10 cellular contexts compared by ENCODE assay signal in the genomic region with DNA sequence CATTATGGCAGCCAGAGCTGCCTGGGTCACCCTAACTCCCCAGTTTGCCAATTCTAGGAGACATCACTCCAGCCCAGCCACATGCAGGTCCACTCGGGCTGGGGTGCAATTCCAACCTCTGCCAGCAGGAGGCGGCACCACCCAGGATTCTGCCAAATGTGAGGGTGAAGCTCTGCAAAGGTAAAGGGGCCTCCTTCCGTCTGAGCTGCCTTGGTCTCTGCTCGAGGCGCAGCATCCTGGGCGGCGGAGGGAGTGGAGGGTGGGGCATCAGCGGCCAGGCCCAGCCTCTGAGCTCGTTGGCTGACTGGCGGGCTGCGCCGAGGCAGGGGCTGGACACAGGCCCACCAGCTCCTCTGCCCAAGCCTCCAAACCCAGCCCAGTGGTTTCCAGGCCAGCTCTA.
DNase-seq lines count a peak whose midpoint lies in the region; ATAC-seq and TF ChIP-seq lines count a peak whose summit lies in the region.
"Had no signal": no experiment of that assay in that cellular context is flagged by ENCODE, and none has a peak within 500 bp of the region (broad histone marks: within the 10 kb centered on the region; RNA-seq: fewer than 3 reads in every experiment).

No MANE protein-coding gene starts in this region.

- DNase-seq in DND-41 = peak; percentile 50
- DNase-seq in T follicular helper cell (ENCODE audit: low read depth) = peak; percentile 15
- peak; percentile 16 for DNase-seq in effector CD8-positive, alpha-beta T cell (lab: John Stamatoyannopoulos, UW)
- no peak for DNase-seq in gastrocnemius medialis
- no peak for DNase-seq in kidney tubule cell (ENCODE audit: low spot score)
- no peak for DNase-seq in DMS53 (lab: John Stamatoyannopoulos, UW)
- DNase-seq in HK-2 (ENCODE audit: unreplicated experiment) = no peak
- DNase-seq: NCI-H2107 had no signal

- no peak overlapping the region for H3K9ac ChIP-seq in DND-41 (ENCODE audit: low read depth, low read length)

- H3K4me3 ChIP-seq in DND-41 (ENCODE audit: low read depth in 1 of 2, low read length in 2 of 2) (no peak overlapping the region), gastrocnemius medialis (no peak overlapping the region)

- H3K4me1 ChIP-seq in DND-41 (ENCODE audit: insufficient read depth, low read length) (no peaks in the 10 kb centered on the region), gastrocnemius medialis (no peaks in the 10 kb centered on the region)

- no peak overlapping the region for H2AFZ ChIP-seq in DND-41 (ENCODE audit: low read depth, low read length)

- intact Hi-C loops in gastrocnemius medialis (cut with DNase I; ENCODE audit: low total_unique reads) = no loop called here

- no peak overlapping the region for H3K27ac ChIP-seq in DND-41 (ENCODE audit: low read length)
- no peak overlapping the region for H3K27ac ChIP-seq in gastrocnemius medialis

- TF ChIP-seq POLR2A in gastrocnemius medialis (IDR thresholded peaks at IDR 0.05) = no peak

- in situ Hi-C loops in gastrocnemius medialis (cut with MboI; ENCODE audit: low sequenced_read_pairs in 4 of 4) = no loop called here

- H3K4me2 ChIP-seq in DND-41 (ENCODE audit: insufficient read depth, low read length) = no peak overlapping the region

- no peaks in the 10 kb centered on the region for H3K36me3 ChIP-seq in DND-41 (ENCODE audit: insufficient read depth, low read length)
- H3K36me3 ChIP-seq in gastrocnemius medialis = no peaks in the 10 kb centered on the region

- ATAC-seq in DND-41 (ENCODE audit: insufficient read depth, low read depth) = no peak
- ATAC-seq in gastrocnemius medialis = no peak
- ATAC-seq in HG03565 (IDR thresholded peaks at IDR 0.05; ENCODE audit: unreplicated experiment) = no peak
- ATAC-seq: activated naive CD4-positive, alpha-beta T cell treated with anti-CD3 and anti-CD28 coated beads, Interleukin-2, amount 50 U/mL, for 72 hours had no signal

- no peaks in the 10 kb centered on the region for H3K79me2 ChIP-seq in DND-41 (ENCODE audit: insufficient read depth, low read length)

- H4K20me1 ChIP-seq in DND-41 (ENCODE audit: insufficient read depth, low read length) = peaks cover 10% of the 10 kb centered on the region; the same call in 1 of the 2 replicates

- H3K27me3 ChIP-seq in DND-41 (ENCODE audit: insufficient read depth, low read length, poor library complexity) (no peaks in the 10 kb centered on the region), gastrocnemius medialis (no peaks in the 10 kb centered on the region)

- H3K9me3 ChIP-seq in DND-41 (ENCODE audit: insufficient read depth, low read length, severe bottlenecking) (no peaks in the 10 kb centered on the region), gastrocnemius medialis (no peaks in the 10 kb centered on the region)

- TF ChIP-seq CTCF in DND-41 (IDR thresholded peaks at IDR 0.05; ENCODE audit: borderline replicate concordance, extremely low read depth, low read length, poor library complexity, severe bottlenecking) (peak; percentile 92), gastrocnemius medialis (IDR thresholded peaks at IDR 0.05 in 4 of 5, conservative IDR thresholded peaks at IDR 0.05 in 1 of 5) (peak in 4 of 5 experiments; percentile 51 to 71 (median 55))

Comparison
In these comparisons a context has a peak if more than half of its experiments do, and no peak if none do; other contexts are left out.
1. DNase-seq: peak in DND-41 (single experiment), T follicular helper cell (single experiment) and effector CD8-positive, alpha-beta T cell (single experiment); none in gastrocnemius medialis (0 of 2), kidney tubule cell (single experiment), DMS53 (single experiment) and HK-2 (single experiment).